Comparison of ENCODE assay signal across 1 cellular context in the genomic region with DNA sequence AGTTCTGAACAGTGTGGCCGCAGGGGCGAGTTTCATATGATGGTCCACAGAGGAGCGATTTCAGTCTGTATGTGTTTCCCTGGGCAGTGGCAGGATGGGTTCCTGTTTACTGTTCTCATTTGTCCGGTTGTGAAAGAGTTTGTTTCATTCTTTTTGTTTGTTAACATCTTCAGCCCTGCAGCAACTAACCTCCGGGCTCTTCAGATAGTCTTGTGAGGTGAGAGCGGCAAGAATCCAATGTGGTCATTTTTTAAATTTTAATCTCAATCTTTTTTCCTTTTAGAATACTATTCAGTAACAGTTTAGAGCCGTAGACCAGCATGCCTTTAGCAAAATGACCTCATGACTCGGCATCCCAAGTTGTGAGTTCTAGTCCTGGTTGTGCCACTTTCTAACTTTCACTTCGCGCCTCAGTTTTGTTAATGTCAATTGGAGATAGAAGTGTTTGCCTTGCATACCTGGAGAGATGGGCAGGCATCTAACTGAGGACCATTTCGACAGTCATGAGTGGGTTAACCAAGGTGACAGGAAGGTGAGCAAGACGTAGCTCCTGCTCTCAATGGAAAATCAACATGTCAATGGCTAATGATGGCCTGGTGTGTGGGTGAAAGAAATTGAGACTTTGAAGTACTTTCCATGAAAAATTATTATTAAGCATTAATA.
TF ChIP-seq lines count a peak whose summit lies in the region.

No MANE protein-coding gene starts in this region.

TF ChIP-seq in IMR-90, 13 proteins besides CTCF, POLR2A, EP300 and RAD21:
- TF ChIP-seq NFE2L2 (IDR thresholded peaks at IDR 0.05; ENCODE audit: low read depth, low read length) = no peak
- no peak for TF ChIP-seq MAZ (IDR thresholded peaks at IDR 0.05; ENCODE audit: borderline replicate concordance, low read depth, low read length)
- no peak for TF ChIP-seq RFX5 (IDR thresholded peaks at IDR 0.05; ENCODE audit: low read depth, low read length)
- no peak for TF ChIP-seq MXI1 (IDR thresholded peaks at IDR 0.05; ENCODE audit: borderline replicate concordance, low read depth, low read length)
- no peak for TF ChIP-seq CHD1 (IDR thresholded peaks at IDR 0.05; ENCODE audit: low read depth, low read length)
- TF ChIP-seq, protein P1, sequence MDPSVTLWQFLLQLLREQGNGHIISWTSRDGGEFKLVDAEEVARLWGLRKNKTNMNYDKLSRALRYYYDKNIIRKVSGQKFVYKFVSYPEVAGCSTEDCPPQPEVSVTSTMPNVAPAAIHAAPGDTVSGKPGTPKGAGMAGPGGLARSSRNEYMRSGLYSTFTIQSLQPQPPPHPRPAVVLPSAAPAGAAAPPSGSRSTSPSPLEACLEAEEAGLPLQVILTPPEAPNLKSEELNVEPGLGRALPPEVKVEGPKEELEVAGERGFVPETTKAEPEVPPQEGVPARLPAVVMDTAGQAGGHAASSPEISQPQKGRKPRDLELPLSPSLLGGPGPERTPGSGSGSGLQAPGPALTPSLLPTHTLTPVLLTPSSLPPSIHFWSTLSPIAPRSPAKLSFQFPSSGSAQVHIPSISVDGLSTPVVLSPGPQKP (IDR thresholded peaks at IDR 0.05; ENCODE audit: borderline replicate concordance, low read depth, low read length) = no peak
- TF ChIP-seq FOS (IDR thresholded peaks at IDR 0.05; ENCODE audit: low read depth, low read length) = no peak
- TF ChIP-seq, protein P2, sequence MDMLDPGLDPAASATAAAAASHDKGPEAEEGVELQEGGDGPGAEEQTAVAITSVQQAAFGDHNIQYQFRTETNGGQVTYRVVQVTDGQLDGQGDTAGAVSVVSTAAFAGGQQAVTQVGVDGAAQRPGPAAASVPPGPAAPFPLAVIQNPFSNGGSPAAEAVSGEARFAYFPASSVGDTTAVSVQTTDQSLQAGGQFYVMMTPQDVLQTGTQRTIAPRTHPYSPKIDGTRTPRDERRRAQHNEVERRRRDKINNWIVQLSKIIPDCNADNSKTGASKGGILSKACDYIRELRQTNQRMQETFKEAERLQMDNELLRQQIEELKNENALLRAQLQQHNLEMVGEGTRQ (IDR thresholded peaks at IDR 0.05; ENCODE audit: low read depth, low read length) = no peak
- no peak for TF ChIP-seq MAFK (IDR thresholded peaks at IDR 0.05; ENCODE audit: low read depth, low read length)
- TF ChIP-seq CEBPB (IDR thresholded peaks at IDR 0.05; ENCODE audit: low read depth, low read length) = no peak
- TF ChIP-seq BHLHE40 (IDR thresholded peaks at IDR 0.05; ENCODE audit: low read depth, low read length) = no peak
- TF ChIP-seq RCOR1 (IDR thresholded peaks at IDR 0.05; ENCODE audit: insufficient replicate concordance, low read length) = no peak
- TF ChIP-seq SMC3 (IDR thresholded peaks at IDR 0.05; ENCODE audit: low read depth, low read length) = no peak
TF ChIP-seq in IMR-90: peak in this region for 0.
